9 cellular contexts compared by ENCODE assay signal in the genomic region with DNA sequence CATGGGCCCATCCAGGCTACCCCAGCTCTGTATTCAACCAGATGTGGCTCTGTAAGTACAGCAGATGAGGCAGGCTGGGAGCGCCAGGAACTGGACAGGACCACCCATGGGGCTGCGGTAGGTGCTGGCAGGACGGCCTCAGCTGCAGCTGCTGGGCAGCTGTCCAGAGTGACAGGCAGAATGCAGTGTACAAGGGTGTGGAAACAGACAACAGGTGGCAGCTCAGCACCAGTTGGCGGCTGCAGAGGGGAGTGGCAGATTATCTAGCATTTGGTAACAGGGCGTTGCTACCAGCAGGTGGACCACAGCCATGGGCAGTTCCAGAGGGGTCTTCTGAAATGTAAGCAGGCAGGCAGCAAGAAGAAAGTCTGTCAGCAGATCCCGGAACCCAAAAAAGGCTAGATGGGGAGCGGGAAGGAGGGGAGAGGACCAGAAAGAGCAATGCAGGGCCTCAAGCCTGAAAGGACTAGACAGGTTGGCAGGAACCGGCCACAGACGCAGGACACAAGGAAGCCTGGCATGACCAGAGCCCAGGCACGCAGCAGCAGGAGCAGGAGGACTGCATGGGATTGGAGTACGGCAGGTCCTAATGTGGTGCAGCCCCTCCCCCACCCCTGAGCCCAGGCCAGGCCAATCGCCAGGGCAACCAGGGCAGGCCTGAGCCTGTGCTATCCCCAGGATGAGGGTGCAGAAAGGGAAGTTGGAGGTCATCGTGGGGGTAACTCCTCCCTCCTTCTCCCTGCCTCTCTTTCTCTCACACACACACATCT. TPM values are rescaled to one million over a fixed set of nuclear protein-coding genes. Genes with fewer than 3 reads are reported as not detected.
A peak's percentile ranks its signal among the peaks of the same experiment; 100 is the strongest.
DNase-seq lines count a peak whose midpoint lies in the region; ATAC-seq and TF ChIP-seq lines count a peak whose summit lies in the region.
"Had no signal": no experiment of that assay in that cellular context is flagged by ENCODE, and none has a peak within 500 bp of the region (broad histone marks: within the 10 kb centered on the region; RNA-seq: fewer than 3 reads in every experiment).

No MANE protein-coding gene starts in this region.

- no peaks in the 10 kb centered on the region for H3K4me1 ChIP-seq in breast epithelium
- H3K4me1 ChIP-seq in hepatocyte (ENCODE audit: insufficient read depth): peaks cover 15% of the 10 kb centered on the region
- peaks cover 0 to 12% (median 7%) of the 10 kb centered on the region in 4 donors for H3K4me1 ChIP-seq in upper lobe of left lung

- CTCF ChIA-PET in MCF 10A (lab: Yijun Ruan, JAX): interaction anchor here (0.6 to 6.0 kb wide), 12 partner anchors 13 to 260 kb away, joined by 3 to 51 read pairs (median 4); no protein-coding TSS in a partner anchor

- no TSS peak for BruUV-seq in MCF 10A (replicated peaks; lab: Mats Ljungman, UMichigan)

- no peak for TF ChIP-seq EP300 in upper lobe of left lung (IDR thresholded peaks at IDR 0.05)

- peaks cover 12% of the 10 kb centered on the region for H3K4me1 Mint-ChIP-seq in MCF 10A (ENCODE audit: insufficient read depth, unreplicated experiment)

- no peaks in the 10 kb centered on the region for H3K36me3 ChIP-seq in breast epithelium
- H3K36me3 ChIP-seq in hepatocyte (replicated peaks; ENCODE audit: insufficient read depth, low read depth): no peaks in the 10 kb centered on the region
- H3K36me3 ChIP-seq in upper lobe of left lung: no peaks in the 10 kb centered on the region

- H3K27me3 ChIP-seq in breast epithelium (no peaks in the 10 kb centered on the region), hepatocyte (no peaks in the 10 kb centered on the region), upper lobe of left lung (no peaks in the 10 kb centered on the region)

- H3K27me3 Mint-ChIP-seq in MCF 10A (ENCODE audit: insufficient read depth, unreplicated experiment): peaks cover 49% of the 10 kb centered on the region

- no peaks in the 10 kb centered on the region for H3K9me3 Mint-ChIP-seq in MCF 10A (ENCODE audit: unreplicated experiment)

- POLR2A ChIA-PET in MCF 10A (lab: Yijun Ruan, JAX): no interaction called here

- WGBS in hepatocyte (ENCODE audit: low lambda C conversion rate, missing lambda C conversion rate): 72% methylated on average over 13 of the region's 13 CpGs
- 61 to 65% methylated on average over 10 to 12 of the region's 13 CpGs for WGBS in upper lobe of left lung, 2 donors

- H3K79me2 ChIP-seq in hepatocyte: no peaks in the 10 kb centered on the region

- no peaks in the 10 kb centered on the region for H4K20me1 ChIP-seq in hepatocyte (ENCODE audit: insufficient read depth, poor library complexity, severe bottlenecking)

- H3K4me3 Mint-ChIP-seq in MCF 10A (ENCODE audit: unreplicated experiment): no peak overlapping the region

- TF ChIP-seq POLR2A in breast epithelium (IDR thresholded peaks at IDR 0.05): no peak
- TF ChIP-seq POLR2A in upper lobe of left lung (IDR thresholded peaks at IDR 0.05): no peak

- TF ChIP-seq CTCF in MCF 10A (IDR thresholded peaks at IDR 0.05; ENCODE audit: unreplicated experiment) (no peak), breast epithelium (IDR thresholded peaks at IDR 0.05) (no peak), hepatocyte (IDR thresholded peaks at IDR 0.05; ENCODE audit: poor library complexity) (no peak), upper lobe of left lung (IDR thresholded peaks at IDR 0.05) (no peak)

- H3K9me3 ChIP-seq in breast epithelium (no peaks in the 10 kb centered on the region), hepatocyte (ENCODE audit: low read depth) (no peaks in the 10 kb centered on the region), upper lobe of left lung (no peaks in the 10 kb centered on the region)

- H3K27ac Mint-ChIP-seq in MCF 10A (ENCODE audit: low read depth, unreplicated experiment): no peak overlapping the region

- no peaks in the 10 kb centered on the region for H3K9me2 ChIP-seq in hepatocyte (replicated peaks; ENCODE audit: insufficient read depth)

- H3K4me2 ChIP-seq in hepatocyte: no peak overlapping the region

- H3K4me3 ChIP-seq in breast epithelium: no peak overlapping the region
- H3K4me3 ChIP-seq in hepatocyte: no peak overlapping the region
- H3K4me3 ChIP-seq in upper lobe of left lung: no peak overlapping the region

- peaks cover under 1% of the 10 kb centered on the region for H3K36me3 Mint-ChIP-seq in MCF 10A (ENCODE audit: insufficient read depth, unreplicated experiment)

- peak; percentile 54 for DNase-seq in MCF 10A (ENCODE audit: unreplicated experiment)
- no peak for DNase-seq in breast epithelium (ENCODE audit: low spot score in 2 of 2)
- DNase-seq in SHP77 treated with DMSO at 0.1 percent for 48 hours (lab: John Stamatoyannopoulos, UW): peak; percentile 36
- DNase-seq in hepatocyte (ENCODE audit: low spot score): peak; percentile 38
- DNase-seq in upper lobe of left lung: peak in 1 of 2 donors; percentile 81
- no peak for DNase-seq in central memory CD4-positive, alpha-beta T cell
- DNase-seq in stimulated activated CD4-positive, alpha-beta T cell treated with anti-CD3 and anti-CD28 coated beads, Interleukin-1b, Interleukin-23, amount 100 ng/mL, for 48 hours: no peak
- DNase-seq in inferior parietal cortex (ENCODE audit: extremely low spot score): no peak
- DNase-seq: stimulated activated CD4-positive, alpha-beta T cell treated with anti-CD3 and anti-CD28 coated beads, Interleukin-12 subunit alpha, Interleukin-12 subunit beta, amount 100 ng/mL, for 4 hours had no signal

- peak; percentile 62 to 73 for ATAC-seq in upper lobe of left lung (ENCODE audit: low FRiP score in 2 of 2)

- no peak overlapping the region for H3K27ac ChIP-seq in breast epithelium
- peak overlapping the region; percentile 43 for H3K27ac ChIP-seq in hepatocyte
- H3K27ac ChIP-seq in upper lobe of left lung: peak overlapping the region in 2 of 4 donors; percentile 37 to 65

- intact Hi-C loops in MCF 10A (cut with micrococcal nuclease) (no loop called here), breast epithelium (cut with DNase I; ENCODE audit: low total_unique reads) (no loop called here)

- H2AFZ ChIP-seq in hepatocyte: no peak overlapping the region

RNA-seq across cellular contexts. Expression of a gene that starts 24.7 kb away (rescaled TPM):
- total RNA-seq in MCF 10A (2022) (0.49 and 0.96 TPM in 2 replicates), breast epithelium (100 to 1,000 TPM in 1 of 3 donors, 10 to 100 TPM in 2; 19.3 to 131 (median 95.4) TPM), hepatocyte (278 and 339 TPM in 2 replicates), upper lobe of left lung (100 to 1,000 TPM in 3 of 6 donors, 10 to 100 TPM in 3; 65.0 to 156 (median 95.9) TPM)
- 270 and 281 TPM in 2 replicates for polyA plus RNA-seq in hepatocyte

Comparison
In these comparisons a context has a peak if more than half of its experiments do, and no peak if none do; other contexts are left out.
1. DNase-seq: peak in MCF 10A (single experiment), SHP77 treated with DMSO at 0.1 percent for 48 hours (single experiment) and hepatocyte (single experiment); none in breast epithelium (0 of 2), central memory CD4-positive, alpha-beta T cell (single experiment), stimulated activated CD4-positive, alpha-beta T cell treated with anti-CD3 and anti-CD28 coated beads, Interleukin-1b, Interleukin-23, amount 100 ng/mL, for 48 hours (single experiment) and inferior parietal cortex (single experiment).
2. RNA of a gene that starts 24.7 kb away (total RNA-seq): 278 to 339 TPM in hepatocyte, 65.0 to 156 TPM in upper lobe of left lung and 19.3 to 131 TPM in breast epithelium; 0.49 to 0.96 TPM in MCF 10A; every median in the first group is over 10 times any median in the second.